2 cellular contexts compared by ENCODE assay signal in the genomic region with DNA sequence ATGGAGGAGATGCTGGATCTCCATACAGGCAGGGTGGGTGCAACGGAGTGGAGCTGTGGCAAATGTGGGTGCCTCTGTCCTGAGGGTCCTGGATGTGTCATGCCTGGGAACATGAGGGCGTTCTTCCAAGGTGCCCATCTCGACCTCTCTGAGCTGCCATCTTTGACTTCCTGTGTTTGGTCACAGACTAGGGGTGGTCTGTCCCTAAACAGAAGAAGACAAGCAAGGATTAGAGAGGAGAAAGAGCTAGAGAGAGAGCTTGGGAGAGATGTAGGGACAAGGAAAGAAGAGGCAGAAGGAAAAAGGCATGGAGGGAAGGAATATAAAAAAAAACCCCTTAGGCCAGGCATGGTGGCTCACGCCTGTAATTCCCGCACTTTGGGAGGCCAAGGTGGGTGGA.
TF ChIP-seq lines count a peak whose summit lies in the region.

No MANE protein-coding gene starts in this region.

TF ChIP-seq in HEK293, 187 proteins besides CTCF, POLR2A, EP300 and RAD21:
- no peak for TF ChIP-seq ZBTB20 (tag by site-specific recombination; IDR thresholded peaks at IDR 0.05)
- TF ChIP-seq ZNF560 (tag by site-specific recombination; IDR thresholded peaks at IDR 0.05; ENCODE audit: borderline replicate concordance) = no peak
- no peak for TF ChIP-seq ZFP37 (tag by site-specific recombination; IDR thresholded peaks at IDR 0.05)
- no peak for TF ChIP-seq SCRT2 (tag by site-specific recombination; IDR thresholded peaks at IDR 0.05)
- TF ChIP-seq, protein P1, sequence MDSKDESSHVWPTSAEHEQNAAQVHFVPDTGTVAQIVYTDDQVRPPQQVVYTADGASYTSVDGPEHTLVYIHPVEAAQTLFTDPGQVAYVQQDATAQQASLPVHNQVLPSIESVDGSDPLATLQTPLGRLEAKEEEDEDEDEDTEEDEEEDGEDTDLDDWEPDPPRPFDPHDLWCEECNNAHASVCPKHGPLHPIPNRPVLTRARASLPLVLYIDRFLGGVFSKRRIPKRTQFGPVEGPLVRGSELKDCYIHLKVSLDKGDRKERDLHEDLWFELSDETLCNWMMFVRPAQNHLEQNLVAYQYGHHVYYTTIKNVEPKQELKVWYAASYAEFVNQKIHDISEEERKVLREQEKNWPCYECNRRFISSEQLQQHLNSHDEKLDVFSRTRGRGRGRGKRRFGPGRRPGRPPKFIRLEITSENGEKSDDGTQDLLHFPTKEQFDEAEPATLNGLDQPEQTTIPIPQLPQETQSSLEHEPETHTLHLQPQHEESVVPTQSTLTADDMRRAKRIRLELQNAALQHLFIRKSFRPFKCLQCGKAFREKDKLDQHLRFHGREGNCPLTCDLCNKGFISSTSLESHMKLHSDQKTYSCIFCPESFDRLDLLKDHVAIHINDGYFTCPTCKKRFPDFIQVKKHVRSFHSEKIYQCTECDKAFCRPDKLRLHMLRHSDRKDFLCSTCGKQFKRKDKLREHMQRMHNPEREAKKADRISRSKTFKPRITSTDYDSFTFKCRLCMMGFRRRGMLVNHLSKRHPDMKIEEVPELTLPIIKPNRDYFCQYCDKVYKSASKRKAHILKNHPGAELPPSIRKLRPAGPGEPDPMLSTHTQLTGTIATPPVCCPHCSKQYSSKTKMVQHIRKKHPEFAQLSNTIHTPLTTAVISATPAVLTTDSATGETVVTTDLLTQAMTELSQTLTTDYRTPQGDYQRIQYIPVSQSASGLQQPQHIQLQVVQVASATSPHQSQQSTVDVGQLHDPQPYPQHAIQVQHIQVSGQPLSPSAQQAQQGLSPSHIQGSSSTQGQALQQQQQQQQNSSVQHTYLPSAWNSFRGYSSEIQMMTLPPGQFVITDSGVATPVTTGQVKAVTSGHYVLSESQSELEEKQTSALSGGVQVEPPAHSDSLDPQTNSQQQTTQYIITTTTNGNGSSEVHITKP (tag by site-specific recombination; IDR thresholded peaks at IDR 0.05) = no peak
- TF ChIP-seq, protein P2, sequence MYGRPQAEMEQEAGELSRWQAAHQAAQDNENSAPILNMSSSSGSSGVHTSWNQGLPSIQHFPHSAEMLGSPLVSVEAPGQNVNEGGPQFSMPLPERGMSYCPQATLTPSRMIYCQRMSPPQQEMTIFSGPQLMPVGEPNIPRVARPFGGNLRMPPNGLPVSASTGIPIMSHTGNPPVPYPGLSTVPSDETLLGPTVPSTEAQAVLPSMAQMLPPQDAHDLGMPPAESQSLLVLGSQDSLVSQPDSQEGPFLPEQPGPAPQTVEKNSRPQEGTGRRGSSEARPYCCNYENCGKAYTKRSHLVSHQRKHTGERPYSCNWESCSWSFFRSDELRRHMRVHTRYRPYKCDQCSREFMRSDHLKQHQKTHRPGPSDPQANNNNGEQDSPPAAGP (tag by site-specific recombination; IDR thresholded peaks at IDR 0.05) = no peak
- TF ChIP-seq FEZF1 (tag by site-specific recombination; IDR thresholded peaks at IDR 0.05) = no peak
- TF ChIP-seq, protein P3, sequence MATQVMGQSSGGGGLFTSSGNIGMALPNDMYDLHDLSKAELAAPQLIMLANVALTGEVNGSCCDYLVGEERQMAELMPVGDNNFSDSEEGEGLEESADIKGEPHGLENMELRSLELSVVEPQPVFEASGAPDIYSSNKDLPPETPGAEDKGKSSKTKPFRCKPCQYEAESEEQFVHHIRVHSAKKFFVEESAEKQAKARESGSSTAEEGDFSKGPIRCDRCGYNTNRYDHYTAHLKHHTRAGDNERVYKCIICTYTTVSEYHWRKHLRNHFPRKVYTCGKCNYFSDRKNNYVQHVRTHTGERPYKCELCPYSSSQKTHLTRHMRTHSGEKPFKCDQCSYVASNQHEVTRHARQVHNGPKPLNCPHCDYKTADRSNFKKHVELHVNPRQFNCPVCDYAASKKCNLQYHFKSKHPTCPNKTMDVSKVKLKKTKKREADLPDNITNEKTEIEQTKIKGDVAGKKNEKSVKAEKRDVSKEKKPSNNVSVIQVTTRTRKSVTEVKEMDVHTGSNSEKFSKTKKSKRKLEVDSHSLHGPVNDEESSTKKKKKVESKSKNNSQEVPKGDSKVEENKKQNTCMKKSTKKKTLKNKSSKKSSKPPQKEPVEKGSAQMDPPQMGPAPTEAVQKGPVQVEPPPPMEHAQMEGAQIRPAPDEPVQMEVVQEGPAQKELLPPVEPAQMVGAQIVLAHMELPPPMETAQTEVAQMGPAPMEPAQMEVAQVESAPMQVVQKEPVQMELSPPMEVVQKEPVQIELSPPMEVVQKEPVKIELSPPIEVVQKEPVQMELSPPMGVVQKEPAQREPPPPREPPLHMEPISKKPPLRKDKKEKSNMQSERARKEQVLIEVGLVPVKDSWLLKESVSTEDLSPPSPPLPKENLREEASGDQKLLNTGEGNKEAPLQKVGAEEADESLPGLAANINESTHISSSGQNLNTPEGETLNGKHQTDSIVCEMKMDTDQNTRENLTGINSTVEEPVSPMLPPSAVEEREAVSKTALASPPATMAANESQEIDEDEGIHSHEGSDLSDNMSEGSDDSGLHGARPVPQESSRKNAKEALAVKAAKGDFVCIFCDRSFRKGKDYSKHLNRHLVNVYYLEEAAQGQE (tag by site-specific recombination; IDR thresholded peaks at IDR 0.05) = no peak
- TF ChIP-seq ZNF10 (tag by site-specific recombination; IDR thresholded peaks at IDR 0.05) = peak; percentile 82; the same call in 1 of the 2 replicates

TF ChIP-seq in H1, 55 proteins besides CTCF, POLR2A, EP300 and RAD21:
- no peak for TF ChIP-seq SUZ12 (IDR thresholded peaks at IDR 0.05; ENCODE audit: low read length)
- TF ChIP-seq SIX5 (IDR thresholded peaks at IDR 0.05; ENCODE audit: low read depth, low read length) = no peak
- TF ChIP-seq TEAD4 (IDR thresholded peaks at IDR 0.05; ENCODE audit: low read depth, low read length) = no peak
- no peak for TF ChIP-seq JUN (IDR thresholded peaks at IDR 0.05; ENCODE audit: low read depth, low read length)
- no peak for TF ChIP-seq TAF1 (IDR thresholded peaks at IDR 0.05; ENCODE audit: low read depth, low read length)
- TF ChIP-seq SRF (IDR thresholded peaks at IDR 0.05; ENCODE audit: low read depth, low read length) = no peak
- no peak for TF ChIP-seq SIRT6 (IDR thresholded peaks at IDR 0.05; ENCODE audit: low read length)
